Comparison of ENCODE assay signal across 28 cellular contexts in the genomic region with DNA sequence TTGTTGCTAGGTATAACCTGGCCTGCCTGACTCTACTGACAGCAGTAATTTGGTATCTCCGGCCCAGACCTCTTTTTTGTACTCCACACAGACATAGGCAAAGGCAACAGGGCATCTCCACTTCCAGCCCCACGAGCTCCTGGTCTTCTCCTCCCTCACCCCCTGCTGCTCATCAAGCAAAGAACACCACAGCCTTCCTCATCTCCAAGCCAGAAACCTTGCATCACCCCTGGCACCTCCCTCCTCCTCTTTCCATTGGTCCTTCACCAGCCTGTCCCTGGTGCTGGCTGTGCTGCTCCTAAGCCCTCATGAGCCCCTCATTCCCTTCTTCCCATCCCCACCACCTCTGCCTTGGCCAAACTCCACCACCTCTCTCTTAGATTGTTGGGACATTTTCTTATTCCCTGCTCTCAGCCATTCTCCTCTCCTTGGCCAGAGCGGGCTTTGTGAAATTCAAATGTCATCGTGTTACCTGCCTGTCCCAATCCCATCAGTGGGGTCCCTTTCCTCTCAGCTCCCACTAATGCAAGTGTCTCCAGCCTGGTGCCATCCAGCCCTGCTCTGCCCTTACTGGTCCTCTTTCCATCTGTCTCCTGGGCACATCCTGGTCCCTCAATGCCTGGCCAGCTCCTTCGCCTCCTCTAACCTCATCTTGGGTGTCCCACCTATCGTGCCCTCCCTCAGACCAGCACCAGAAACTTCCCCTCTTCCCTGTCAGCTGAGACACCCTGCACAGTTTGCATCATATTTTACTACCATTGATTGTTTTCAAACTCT.
DNase-seq lines count a peak whose midpoint lies in the region; ATAC-seq and TF ChIP-seq lines count a peak whose summit lies in the region.
"Had no signal": no experiment of that assay in that cellular context is flagged by ENCODE, and none has a peak within 500 bp of the region (broad histone marks: within the 10 kb centered on the region; RNA-seq: fewer than 3 reads in every experiment).

No MANE protein-coding gene starts in this region.

- no peak overlapping the region for H2BK15ac ChIP-seq in mesendoderm (replicated peaks; ENCODE audit: low read depth)

- H3K79me2 ChIP-seq in mesendoderm (ENCODE audit: control insufficient read depth, insufficient read depth, low read length) = no peaks in the 10 kb centered on the region

- no peak overlapping the region for H3K4ac ChIP-seq in mesendoderm (ENCODE audit: low read depth, low read length)

- DNase-seq in cardiac septum (ENCODE audit: low spot score) (peak; percentile 24), left ventricle myocardium inferior (no peak), mesendoderm (peak; percentile 8), tibial nerve (ENCODE audit: low spot score in 2 of 2) (no peak), body of pancreas (no peak), suprapubic skin (ENCODE audit: low spot score in 2 of 2) (no peak)
- peak; percentile 13 for DNase-seq in activated CD4-positive, alpha-beta memory T cell treated with anti-CD3 and anti-CD28 coated beads, Interleukin-2, amount 10 ng/mL, durations not matched to agents 7 days and 5 days
- DNase-seq: activated B cell treated with CpG ODN at 0.5 μM for 24 hours; activated CD4-positive, alpha-beta T cell treated with anti-CD3 and anti-CD28 coated beads, Interleukin-2, amount 50 U/mL, for 48 hours; activated naive CD8-positive, alpha-beta T cell treated with anti-CD3 and anti-CD28 coated beads, Interleukin-2, amount 10 ng/mL, durations not matched to agents 7 days and 5 days; COR-L47; EL; GM23248; Kasumi-1; left ventricle myocardium superior; midbrain; NCI-H526; nucleus accumbens; psoas muscle; SIG-M5; stimulated activated CD4-positive, alpha-beta T cell treated with anti-CD3 and anti-CD28 coated beads, Interleukin-15, amount 100 ng/mL, for 24 hours; stimulated activated naive CD4-positive, alpha-beta T cell; T1000 had no signal

- H3K56ac ChIP-seq in mesendoderm (ENCODE audit: low read length) = no peak overlapping the region

- WGBS in mesendoderm (ENCODE audit: extremely low coverage, insufficient coverage, low lambda C conversion rate) = no CpG with 5 or more reads among the region's 6 CpGs
- 74 to 75% methylated on average over 6 of the region's 6 CpGs for WGBS in tibial nerve, 2 donors
- 76 to 77% methylated on average over 6 of the region's 6 CpGs for WGBS in body of pancreas, 2 donors
- 76% methylated on average over 6 of the region's 6 CpGs for WGBS in suprapubic skin

- H3K9me3 Mint-ChIP-seq in activated CD4-positive, alpha-beta memory T cell treated with anti-CD3 and anti-CD28 coated beads, Interleukin-2, amount 10 ng/mL, durations not matched to agents 7 days and 5 days = no peaks in the 10 kb centered on the region
- H3K9me3 Mint-ChIP-seq: activated B cell treated with CpG ODN at 0.5 μM for 24 hours; activated naive CD8-positive, alpha-beta T cell treated with anti-CD3 and anti-CD28 coated beads, Interleukin-2, amount 10 ng/mL, durations not matched to agents 7 days and 5 days; activated T-helper 2 cell treated with anti-CD3 and anti-CD28 coated beads, Interferon-gamma antibody, Interleukin-2, Interleukin-4, amounts not matched to agents 10 μg/mL and 5 μg/mL and 100 μg/mL, durations not matched to agents 14 hours and 24 hours and 36 hours; naive thymus-derived CD4-positive, alpha-beta T cell had no signal

- no peak overlapping the region for H2BK120ac ChIP-seq in mesendoderm (ENCODE audit: low read depth, low read length)

- no peaks in the 10 kb centered on the region for H3K9me3 ChIP-seq in left ventricle myocardium inferior (replicated peaks)
- H3K9me3 ChIP-seq in tibial nerve = no peaks in the 10 kb centered on the region
- H3K9me3 ChIP-seq in body of pancreas = no peaks in the 10 kb centered on the region
- no peaks in the 10 kb centered on the region for H3K9me3 ChIP-seq in suprapubic skin
- H3K9me3 ChIP-seq: Peyer's patch, psoas muscle, sigmoid colon, thoracic aorta had no signal

- no peak for ATAC-seq in body of pancreas
- ATAC-seq: left ventricle myocardium superior; naive thymus-derived CD4-positive, alpha-beta T cell had no signal

- peaks cover 62% of the 10 kb centered on the region for H3K27me3 ChIP-seq in left ventricle myocardium inferior (ENCODE audit: low read depth)
- H3K27me3 ChIP-seq in mesendoderm (ENCODE audit: insufficient read depth, low read length, poor library complexity) = no peaks in the 10 kb centered on the region
- peaks cover 0 to 15% of the 10 kb centered on the region in 2 donors for H3K27me3 ChIP-seq in tibial nerve
- no peaks in the 10 kb centered on the region for H3K27me3 ChIP-seq in body of pancreas
- H3K27me3 ChIP-seq in suprapubic skin = peaks cover 17% of the 10 kb centered on the region
- H3K27me3 ChIP-seq: Peyer's patch had no signal

- H4K8ac ChIP-seq in mesendoderm (ENCODE audit: low read depth, low read length) = no peak overlapping the region

- no peaks in the 10 kb centered on the region for H3K36me3 ChIP-seq in left ventricle myocardium inferior
- no peaks in the 10 kb centered on the region for H3K36me3 ChIP-seq in mesendoderm (ENCODE audit: control insufficient read depth, insufficient read depth, low read length)
- H3K36me3 ChIP-seq in tibial nerve = no peaks in the 10 kb centered on the region
- H3K36me3 ChIP-seq in body of pancreas (replicated peaks in 1 of 2; ENCODE audit: insufficient read depth in 1 of 2, low read depth in 2 of 2) = no peaks in the 10 kb centered on the region
- H3K36me3 ChIP-seq in suprapubic skin = no peaks in the 10 kb centered on the region
- H3K36me3 ChIP-seq: Peyer's patch, sigmoid colon, thoracic aorta had no signal

- TF ChIP-seq EP300 in tibial nerve (IDR thresholded peaks at IDR 0.05) = no peak
- no peak for TF ChIP-seq EP300 in suprapubic skin (IDR thresholded peaks at IDR 0.05)

- H3K27ac Mint-ChIP-seq in activated CD4-positive, alpha-beta memory T cell treated with anti-CD3 and anti-CD28 coated beads, Interleukin-2, amount 10 ng/mL, durations not matched to agents 7 days and 5 days = no peak overlapping the region
- H3K27ac Mint-ChIP-seq: activated B cell treated with CpG ODN at 0.5 μM for 24 hours; activated naive CD8-positive, alpha-beta T cell treated with anti-CD3 and anti-CD28 coated beads, Interleukin-2, amount 10 ng/mL, durations not matched to agents 7 days and 5 days; activated T-helper 2 cell treated with anti-CD3 and anti-CD28 coated beads, Interferon-gamma antibody, Interleukin-2, Interleukin-4, amounts not matched to agents 10 μg/mL and 5 μg/mL and 100 μg/mL, durations not matched to agents 14 hours and 24 hours and 36 hours; naive thymus-derived CD4-positive, alpha-beta T cell had no signal

- H3K4me3 Mint-ChIP-seq in activated CD4-positive, alpha-beta memory T cell treated with anti-CD3 and anti-CD28 coated beads, Interleukin-2, amount 10 ng/mL, durations not matched to agents 7 days and 5 days = no peak overlapping the region
- H3K4me3 Mint-ChIP-seq: activated B cell treated with CpG ODN at 0.5 μM for 24 hours; activated naive CD8-positive, alpha-beta T cell treated with anti-CD3 and anti-CD28 coated beads, Interleukin-2, amount 10 ng/mL, durations not matched to agents 7 days and 5 days; naive thymus-derived CD4-positive, alpha-beta T cell had no signal

- POLR2A ChIA-PET in activated CD4-positive, alpha-beta memory T cell treated with anti-CD3 and anti-CD28 coated beads, Interleukin-2, amount 10 ng/mL, durations not matched to agents 7 days and 5 days (lab: Charles Lee) = no interaction called here

- H3K27ac ChIP-seq in left ventricle myocardium inferior (replicated peaks) = no peak overlapping the region
- no peak overlapping the region for H3K27ac ChIP-seq in mesendoderm (ENCODE audit: low read depth, low read length)
- no peak overlapping the region for H3K27ac ChIP-seq in tibial nerve
- no peak overlapping the region for H3K27ac ChIP-seq in body of pancreas
- no peak overlapping the region for H3K27ac ChIP-seq in suprapubic skin
- H3K27ac ChIP-seq: GM23248, Peyer's patch, psoas muscle, sigmoid colon, thoracic aorta had no signal

- no peaks in the 10 kb centered on the region for H3K79me1 ChIP-seq in mesendoderm (ENCODE audit: low read length)

- no peak overlapping the region for H3K23ac ChIP-seq in mesendoderm (ENCODE audit: low read length)

- no peak overlapping the region for H3K9ac ChIP-seq in mesendoderm (ENCODE audit: low read length)
- H3K9ac ChIP-seq: GM23248 had no signal

- H3K4me1 ChIP-seq in left ventricle myocardium inferior (peaks cover 10% of the 10 kb centered on the region), mesendoderm (ENCODE audit: control insufficient read depth, low read depth, low read length) (no peaks in the 10 kb centered on the region), tibial nerve (no peaks in the 10 kb centered on the region), body of pancreas (peaks cover 5% of the 10 kb centered on the region), suprapubic skin (peaks cover 4% of the 10 kb centered on the region)
- H3K4me1 ChIP-seq: Peyer's patch, psoas muscle, sigmoid colon had no signal

- H3K36me3 Mint-ChIP-seq in activated CD4-positive, alpha-beta memory T cell treated with anti-CD3 and anti-CD28 coated beads, Interleukin-2, amount 10 ng/mL, durations not matched to agents 7 days and 5 days (ENCODE audit: low read depth) = no peaks in the 10 kb centered on the region
- H3K36me3 Mint-ChIP-seq: activated naive CD8-positive, alpha-beta T cell treated with anti-CD3 and anti-CD28 coated beads, Interleukin-2, amount 10 ng/mL, durations not matched to agents 7 days and 5 days; naive thymus-derived CD4-positive, alpha-beta T cell had no signal

- CTCF ChIA-PET in activated CD4-positive, alpha-beta memory T cell treated with anti-CD3 and anti-CD28 coated beads, Interleukin-2, amount 10 ng/mL, durations not matched to agents 7 days and 5 days (lab: Charles Lee) = no interaction called here

- H2AK5ac ChIP-seq in mesendoderm (ENCODE audit: low read length) = no peak overlapping the region

- peaks cover 25% of the 10 kb centered on the region for H3K27me3 Mint-ChIP-seq in activated CD4-positive, alpha-beta memory T cell treated with anti-CD3 and anti-CD28 coated beads, Interleukin-2, amount 10 ng/mL, durations not matched to agents 7 days and 5 days

- H3K18ac ChIP-seq in mesendoderm (ENCODE audit: low read length) = no peak overlapping the region

- intact Hi-C loops in cardiac septum (cut with DNase I) = no loop called here
- intact Hi-C loops in left ventricle myocardium inferior (cut with micrococcal nuclease) = no loop called here
- intact Hi-C loops in body of pancreas (cut with DNase I) = no loop called here

- H4K5ac ChIP-seq in mesendoderm (ENCODE audit: low read length) = no peak overlapping the region

- H3K4me3 ChIP-seq in left ventricle myocardium inferior (no peak overlapping the region), mesendoderm (ENCODE audit: low read length) (no peak overlapping the region), tibial nerve (no peak overlapping the region), body of pancreas (no peak overlapping the region), suprapubic skin (no peak overlapping the region)
- H3K4me3 ChIP-seq: GM23248, Peyer's patch, psoas muscle, sigmoid colon, thoracic aorta had no signal

- no peak for TF ChIP-seq CTCF in left ventricle myocardium inferior (IDR thresholded peaks at IDR 0.05; ENCODE audit: borderline replicate concordance)
- no peak for TF ChIP-seq CTCF in tibial nerve (IDR thresholded peaks at IDR 0.05)
- TF ChIP-seq CTCF in body of pancreas (IDR thresholded peaks at IDR 0.05) = no peak
- no peak for TF ChIP-seq CTCF in suprapubic skin (IDR thresholded peaks at IDR 0.05)

- no peak overlapping the region for H2BK5ac ChIP-seq in mesendoderm (ENCODE audit: low read length)

- H3K4me2 ChIP-seq in mesendoderm (ENCODE audit: low read length) = no peak overlapping the region

- TF ChIP-seq POLR2A in tibial nerve (IDR thresholded peaks at IDR 0.05) (no peak), body of pancreas (IDR thresholded peaks at IDR 0.05) (no peak), suprapubic skin (IDR thresholded peaks at IDR 0.05) (no peak)

- H3K4me1 Mint-ChIP-seq in activated CD4-positive, alpha-beta memory T cell treated with anti-CD3 and anti-CD28 coated beads, Interleukin-2, amount 10 ng/mL, durations not matched to agents 7 days and 5 days = no peaks in the 10 kb centered on the region
- H3K4me1 Mint-ChIP-seq: activated B cell treated with CpG ODN at 0.5 μM for 24 hours; activated naive CD8-positive, alpha-beta T cell treated with anti-CD3 and anti-CD28 coated beads, Interleukin-2, amount 10 ng/mL, durations not matched to agents 7 days and 5 days; naive thymus-derived CD4-positive, alpha-beta T cell had no signal

Comparison
In these comparisons a context has a peak if more than half of its experiments do, and no peak if none do; other contexts are left out.
1. DNase-seq: peak in cardiac septum (single experiment), activated CD4-positive, alpha-beta memory T cell treated with anti-CD3 and anti-CD28 coated beads, Interleukin-2, amount 10 ng/mL, durations not matched to agents 7 days and 5 days (single experiment) and mesendoderm (single experiment); none in left ventricle myocardium inferior (single experiment), tibial nerve (0 of 2), body of pancreas (0 of 4) and suprapubic skin (0 of 2).